11 cellular contexts compared by ENCODE assay signal in the genomic region with DNA sequence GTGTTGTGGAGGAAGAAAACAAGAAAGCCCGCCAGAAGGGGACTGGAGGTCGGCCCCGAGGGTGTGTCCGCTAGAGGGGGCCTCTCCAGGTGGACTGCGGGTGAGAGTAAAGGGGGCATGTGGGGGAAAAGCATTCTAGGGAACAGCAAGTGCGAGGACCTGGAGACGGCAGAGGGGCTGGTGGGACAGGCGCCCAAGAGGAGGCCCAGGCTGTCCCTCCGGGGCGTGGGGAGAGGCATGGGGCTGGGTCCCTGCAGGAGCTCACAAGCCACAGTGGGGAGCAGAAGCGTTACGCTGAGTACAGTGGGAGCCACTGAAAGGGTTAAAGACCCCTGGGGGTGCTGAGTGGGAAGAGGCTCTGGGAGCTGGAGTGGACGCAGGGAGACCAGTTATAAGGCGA. TPM values are rescaled to one million over a fixed set of nuclear protein-coding genes. Genes with fewer than 3 reads are reported as not detected.
A peak's percentile ranks its signal among the peaks of the same experiment; 100 is the strongest.
DNase-seq lines count a peak whose midpoint lies in the region; ATAC-seq, FAIRE-seq and TF ChIP-seq lines count a peak whose summit lies in the region.
"Had no signal": no experiment of that assay in that cellular context is flagged by ENCODE, and none has a peak within 500 bp of the region (broad histone marks: within the 10 kb centered on the region; RNA-seq: fewer than 3 reads in every experiment).

No MANE protein-coding gene starts in this region.

- H3K4me2 ChIP-seq in astrocyte (ENCODE audit: low read length): no peak overlapping the region

- H3K27ac ChIP-seq in astrocyte (ENCODE audit: low read depth, low read length) (no peak overlapping the region), lower lobe of right lung (peak overlapping the region; percentile 94), stomach (peak overlapping the region; percentile 92 to 99 (median 92))

- FAIRE-seq in astrocyte (lab: Jason Lieb, UNC): no peak
- FAIRE-seq: endothelial cell of umbilical vein, GM18507 had no signal

- H3K4me1 Mint-ChIP-seq in IgD-negative memory B cell: peaks cover 10 to 31% (median 22%) of the 10 kb centered on the region in 3 donors
- H3K4me1 Mint-ChIP-seq in astrocyte (ENCODE audit: low read depth, unreplicated experiment): peaks cover 3% of the 10 kb centered on the region
- H3K4me1 Mint-ChIP-seq in HFFc6 (ENCODE audit: low read depth): peaks cover 20% of the 10 kb centered on the region

- H3K9me3 Mint-ChIP-seq in IgD-negative memory B cell (no peaks in the 10 kb centered on the region), astrocyte (ENCODE audit: unreplicated experiment) (peaks cover 2% of the 10 kb centered on the region), HFFc6 (no peaks in the 10 kb centered on the region; the same call in 1 of the 2 replicates)

- H3K27ac Mint-ChIP-seq in IgD-negative memory B cell: peak overlapping the region in 2 of 3 donors; percentile 77 to 95
- peak overlapping the region; percentile 98 for H3K27ac Mint-ChIP-seq in astrocyte (ENCODE audit: unreplicated experiment)
- no peak overlapping the region for H3K27ac Mint-ChIP-seq in HFFc6

- H3K4me1 ChIP-seq in astrocyte (ENCODE audit: insufficient read depth, low read length) (peaks cover 7% of the 10 kb centered on the region), lower lobe of right lung (peaks cover 81% of the 10 kb centered on the region), stomach (peaks cover 44 to 87% (median 77%) of the 10 kb centered on the region in 4 donors)

- H3K27me3 Mint-ChIP-seq in IgD-negative memory B cell (no peaks in the 10 kb centered on the region), astrocyte (ENCODE audit: low read depth, unreplicated experiment) (peaks cover 18% of the 10 kb centered on the region), HFFc6 (ENCODE audit: insufficient read depth) (peaks cover 2% of the 10 kb centered on the region; the same call in 1 of the 2 replicates)

- WGBS in stomach, 5 donors: 87 to 96% (median 89%) methylated on average over 14 of the region's 14 CpGs

- ATAC-seq in lower lobe of right lung (no peak), GM21360 (IDR thresholded peaks at IDR 0.05; ENCODE audit: unreplicated experiment) (no peak)

- TF ChIP-seq POLR2A in stomach (IDR thresholded peaks at IDR 0.05): no peak

- intact Hi-C loops in lower lobe of right lung (cut with DNase I) (loop anchor here (10.0 kb wide), 1 partner anchor 57 kb away; no protein-coding TSS in a partner anchor), stomach (cut with DNase I; ENCODE audit: low total_unique reads) (no loop called here)

- no peaks in the 10 kb centered on the region for H4K20me1 ChIP-seq in astrocyte (ENCODE audit: insufficient read depth, low read length)

- H3K4me3 Mint-ChIP-seq in IgD-negative memory B cell (peak overlapping the region in 3 of 4 donors; percentile 94 to 95 (median 95)), astrocyte (ENCODE audit: unreplicated experiment) (peak overlapping the region; percentile 66), HFFc6 (no peak overlapping the region)

- TF ChIP-seq EP300 in stomach (IDR thresholded peaks at IDR 0.05): no peak

- H3K36me3 ChIP-seq in astrocyte (ENCODE audit: insufficient read depth, low read length) (no peaks in the 10 kb centered on the region), lower lobe of right lung (peaks cover 9% of the 10 kb centered on the region), stomach (peaks cover 0 to 9% (median 8%) of the 10 kb centered on the region in 4 donors)

- H3K4me3 ChIP-seq in astrocyte (ENCODE audit: insufficient read depth, low read depth, low read length) (no peak overlapping the region), lower lobe of right lung (peak overlapping the region; percentile 60), stomach (peak overlapping the region in 1 of 4 donors; percentile 46)

- H3K9ac ChIP-seq in astrocyte (ENCODE audit: low read length): no peak overlapping the region

- H3K9me3 ChIP-seq in astrocyte (ENCODE audit: insufficient read depth, low read depth, low read length) (no peaks in the 10 kb centered on the region), lower lobe of right lung (no peaks in the 10 kb centered on the region), stomach (no peaks in the 10 kb centered on the region)

- H3K27me3 ChIP-seq in astrocyte (ENCODE audit: insufficient read depth, low read length) (peaks cover 2% of the 10 kb centered on the region), lower lobe of right lung (ENCODE audit: low read depth) (no peaks in the 10 kb centered on the region), stomach (no peaks in the 10 kb centered on the region)

- no peak for TF ChIP-seq CTCF in astrocyte (IDR thresholded peaks at IDR 0.05; ENCODE audit: insufficient read depth, low read depth, low read length)
- TF ChIP-seq CTCF in lower lobe of right lung (IDR thresholded peaks at IDR 0.05): no peak
- no peak for TF ChIP-seq CTCF in stomach (IDR thresholded peaks at IDR 0.05)
- no peak for TF ChIP-seq CTCF in HFFc6 (IDR thresholded peaks at IDR 0.05)

- H2AFZ ChIP-seq in astrocyte (ENCODE audit: low read depth, low read length): no peak overlapping the region

- H3K36me3 Mint-ChIP-seq in IgD-negative memory B cell: no peaks in the 10 kb centered on the region
- peaks cover 8% of the 10 kb centered on the region for H3K36me3 Mint-ChIP-seq in astrocyte (ENCODE audit: low read depth, unreplicated experiment)
- H3K36me3 Mint-ChIP-seq in HFFc6 (ENCODE audit: low read depth): no peaks in the 10 kb centered on the region

- DNase-seq in astrocyte (ENCODE audit: low read depth): no peak
- DNase-seq in lower lobe of right lung: peak; percentile 46
- no peak for DNase-seq in stomach
- no peak for DNase-seq in HFFc6
- no peak for DNase-seq in HCEC 1CT
- DNase-seq: activated gamma-delta T cell, NCI-H1930 had no signal

- H3K79me2 ChIP-seq in astrocyte (ENCODE audit: insufficient read depth, low read length): no peaks in the 10 kb centered on the region

RNA-seq across cellular contexts. Expression of gene KLF11, which starts 1.6 kb away (rescaled TPM):
- 13.9 TPM for polyA plus RNA-seq in IgD-negative memory B cell
- total RNA-seq in astrocyte: 9.6 and 9.8 TPM in 2 replicates
- total RNA-seq in lower lobe of right lung: 40.8 TPM
- 10 to 100 TPM in 3 of 5 donors, 1 to 10 TPM in 2; 4.1 to 21.6 (median 17.1) TPM for total RNA-seq in stomach
- 10 to 100 TPM in 1 of 3 donors, 1 to 10 TPM in 2; 4.2 to 19.6 (median 7.0) TPM for polyA plus RNA-seq in stomach
- 1 to 10 TPM; 2.8 to 3.9 (median 3.6) TPM for total RNA-seq in HFFc6 (2021; fragmentation: NEBNext Ultra II Directional; extraction: Animal tissue kit (Norgen Biotek cat#: 25700))

RNA-seq across cellular contexts. Expression of gene CYS1, which starts 38.5 kb away (rescaled TPM):
- polyA plus RNA-seq in IgD-negative memory B cell: not detected
- total RNA-seq in astrocyte: 3.7 and 4.8 TPM in 2 replicates
- total RNA-seq in lower lobe of right lung: 2.6 TPM
- 10 to 100 TPM in 2 of 5 donors, 1 to 10 TPM in 2, not detected in 1; 3.5 to 33.8 (median 9.1) TPM for total RNA-seq in stomach
- 1 to 10 TPM; 1.1 to 5.8 (median 2.4) TPM for polyA plus RNA-seq in stomach
- 1 to 10 TPM in 4 of 6 experiments, under 1 TPM in 2; 0.24 to 2.0 (median 1.4) TPM for total RNA-seq in HFFc6 (2021; fragmentation: NEBNext Ultra II Directional; extraction: Animal tissue kit (Norgen Biotek cat#: 25700))
- total RNA-seq: endothelial cell of umbilical vein had no signal
- polyA plus RNA-seq: endothelial cell of umbilical vein had no signal
